ENCODE assay signal across 8 cellular contexts in genomic region chr3:129892486-129892856, GRCh38. TPM values are rescaled to one million over a fixed set of nuclear protein-coding genes. Genes with fewer than 3 reads are reported as not detected.
A peak's percentile ranks its signal among the peaks of the same experiment; 100 is the strongest.
DNase-seq lines count a peak whose midpoint lies in the region; ATAC-seq and TF ChIP-seq lines count a peak whose summit lies in the region.

No MANE protein-coding gene starts in this region.

- H3K27ac Mint-ChIP-seq in CD4-positive, alpha-beta T cell, result peak overlapping the region; percentile 90

- H3K36me3 Mint-ChIP-seq in CD4-positive, alpha-beta T cell (ENCODE audit: low read depth), result peaks cover 6% of the 10 kb centered on the region

- no peaks in the 10 kb centered on the region for H3K27me3 ChIP-seq in CD4-positive, alpha-beta T cell (ENCODE audit: control insufficient read depth, insufficient read depth, low read length)
- no peaks in the 10 kb centered on the region for H3K27me3 ChIP-seq in lung (ENCODE audit: control insufficient read depth, insufficient read depth)
- no peaks in the 10 kb centered on the region for H3K27me3 ChIP-seq in testis

- WGBS in lung, 2 donors, result 11 to 29% methylated on average over 13 of the region's 13 CpGs
- 5 to 6% methylated on average over 13 of the region's 13 CpGs for WGBS in testis, 2 donors

- peaks cover 62% of the 10 kb centered on the region for H3K4me1 Mint-ChIP-seq in CD4-positive, alpha-beta T cell (ENCODE audit: low read depth)

- peak in 1 of 10 experiments; percentile 3 for DNase-seq in CD4-positive, alpha-beta T cell
- no peak for DNase-seq in astrocyte of the cerebellum (ENCODE audit: low read depth)
- peak; percentile 30 for DNase-seq in lung (ENCODE audit: low spot score)
- peak; percentile 41 for DNase-seq in testis
- no peak for DNase-seq in germinal center (ENCODE audit: low spot score)

- peaks cover 0 to 11% of the 10 kb centered on the region in 2 donors for H3K4me1 ChIP-seq in lung (ENCODE audit: control insufficient read depth in 2 of 2, insufficient read depth in 2 of 2, low read length in 2 of 2)
- peaks cover 21% of the 10 kb centered on the region for H3K4me1 ChIP-seq in testis

- peak overlapping the region; percentile 88 for H3K4me3 ChIP-seq in astrocyte of the cerebellum (ENCODE audit: low read depth, low read length)
- H3K4me3 ChIP-seq in lung, result peak overlapping the region; percentile 92
- H3K4me3 ChIP-seq in testis, result peak overlapping the region; percentile 89 to 95

- POLR2A ChIA-PET in CD4-positive, alpha-beta T cell (lab: Charles Lee), result interaction anchor here (0.7 to 2.1 kb wide), 2 partner anchors 16 to 452 kb away, joined by 3 to 12 read pairs; partner anchors contain the start of genes IFT122 and MBD4

- CTCF ChIA-PET in CD4-positive, alpha-beta T cell (lab: Charles Lee), result no interaction called here

- H3K4me3 Mint-ChIP-seq in CD4-positive, alpha-beta T cell, result peak overlapping the region; percentile 94

- H3K27me3 Mint-ChIP-seq in CD4-positive, alpha-beta T cell, result no peaks in the 10 kb centered on the region

- intact Hi-C loops in CD4-positive, alpha-beta T cell (cut with DNase I, micrococcal nuclease), result loop anchor here (5.0 to 10.0 kb wide), 5 partner anchors 40 to 1840 kb away; partner anchors contain the start of genes CNBP (in 1 of the 2), IFT122 (in 1 of the 2) and SEC61A1 (in 1 of the 2)
- intact Hi-C loops in testis (cut with DNase I; ENCODE audit: low total_unique reads), result no loop called here

- H3K27ac ChIP-seq in CD4-positive, alpha-beta T cell (ENCODE audit: low read depth, low read length), result peak overlapping the region; percentile 78
- H3K27ac ChIP-seq in KOPT-K1 (ENCODE audit: low read depth, low read length, poor library complexity, severe bottlenecking) (peak overlapping the region; percentile 84), lung (ENCODE audit: low read depth in 1 of 2, low read length in 1 of 2) (peak overlapping the region; percentile 97 to 98), testis (peak overlapping the region; percentile 96)

- in situ Hi-C loops in astrocyte of the cerebellum (cut with HindIII; ENCODE audit: low sequenced_read_pairs), result no loop called here

- H3K36me3 ChIP-seq in KOPT-K1 (ENCODE audit: insufficient read depth, low read length), result no peaks in the 10 kb centered on the region; the same call in 1 of the 2 replicates
- H3K36me3 ChIP-seq in lung (ENCODE audit: control insufficient read depth in 2 of 2, insufficient read depth in 2 of 2, low read length in 2 of 2), result no peaks in the 10 kb centered on the region
- no peaks in the 10 kb centered on the region for H3K36me3 ChIP-seq in testis (ENCODE audit: low read depth, missing control alignments)

- TF ChIP-seq POLR2A in testis (IDR thresholded peaks at IDR 0.05), result no peak

- no peaks in the 10 kb centered on the region for H3K9me3 Mint-ChIP-seq in CD4-positive, alpha-beta T cell

- no peak for ATAC-seq in CD4-positive, alpha-beta T cell (ENCODE audit: poor library complexity)
- no peak for ATAC-seq in lung (ENCODE audit: insufficient read depth, low FRiP score)
- no peak for ATAC-seq in GM18909 (IDR thresholded peaks at IDR 0.05; ENCODE audit: poor library complexity, unreplicated experiment)
- no peak for ATAC-seq in GM18907 (IDR thresholded peaks at IDR 0.05; ENCODE audit: unreplicated experiment)

- no peak for TF ChIP-seq CTCF in CD4-positive, alpha-beta T cell (IDR thresholded peaks at IDR 0.05)
- TF ChIP-seq CTCF in astrocyte of the cerebellum (IDR thresholded peaks at IDR 0.05; ENCODE audit: low read depth, low read length, missing control alignments) (no peak), lung (IDR thresholded peaks at IDR 0.05; ENCODE audit: control extremely low read depth, extremely low read depth) (no peak), testis (IDR thresholded peaks at IDR 0.05) (no peak)

- no peaks in the 10 kb centered on the region for H3K9me3 ChIP-seq in CD4-positive, alpha-beta T cell (ENCODE audit: control insufficient read depth, low read length)
- no peaks in the 10 kb centered on the region for H3K9me3 ChIP-seq in KOPT-K1 (ENCODE audit: insufficient read depth, low read length, poor library complexity, severe bottlenecking)
- H3K9me3 ChIP-seq in lung (ENCODE audit: control insufficient read depth in 2 of 2, insufficient read depth in 1 of 2, low read length in 1 of 2), result no peaks in the 10 kb centered on the region
- H3K9me3 ChIP-seq in testis, result no peaks in the 10 kb centered on the region

RNA-seq across cellular contexts. Expression of gene TMCC1, which starts 1.0 kb away (rescaled TPM):
- total RNA-seq in CD4-positive, alpha-beta T cell, result 10 to 100 TPM; 33.3 to 33.8 TPM
- total RNA-seq in lung, result 10 to 100 TPM; 33.8 to 39.4 TPM
- polyA plus RNA-seq in lung, result 10 to 100 TPM in 1 of 2 donors, 1 to 10 TPM in 1; 8.7 to 11.8 TPM
- 100 to 1,000 TPM in 1 of 2 donors, 10 to 100 TPM in 1; 60.4 to 119 TPM for total RNA-seq in testis
- 46.0 TPM for polyA plus RNA-seq in testis (ENCODE audit: insufficient read depth, low read depth, low replicate concordance)

Comparison
In these comparisons a context has a peak if more than half of its experiments do, and no peak if none do; other contexts are left out.
1. DNase-seq: peak in lung (single experiment) and testis (single experiment); none in astrocyte of the cerebellum (single experiment) and germinal center (single experiment).
2. Peak in every context shown above with its lines, with median percentiles within 50 percentile points of each other: H3K27ac ChIP-seq and H3K4me3 ChIP-seq.